ENCODE assay signal across 19 cellular contexts in the genomic region with DNA sequence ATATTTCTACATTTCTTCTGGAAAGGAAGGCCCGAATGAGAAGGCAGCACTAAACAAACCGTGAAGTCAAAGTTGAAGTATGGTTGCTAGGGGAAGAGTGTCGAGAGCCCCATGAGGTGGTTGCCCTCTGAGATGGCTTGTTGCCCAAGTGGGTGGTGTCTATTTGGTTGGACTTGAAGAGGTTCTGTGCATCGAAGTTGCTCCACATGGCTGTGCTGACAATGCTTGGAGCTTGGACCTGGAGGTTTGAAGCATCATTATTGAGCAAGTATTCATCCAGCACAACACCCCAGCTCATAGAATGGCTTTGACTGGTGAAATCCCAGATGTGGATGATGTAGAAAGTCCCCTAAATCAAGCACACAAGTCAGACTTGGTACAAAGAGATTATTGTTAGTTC.
DNase-seq lines count a peak whose midpoint lies in the region; ATAC-seq, FAIRE-seq and TF ChIP-seq lines count a peak whose summit lies in the region.
"Had no signal": no experiment of that assay in that cellular context is flagged by ENCODE, and none has a peak within 500 bp of the region (broad histone marks: within the 10 kb centered on the region; RNA-seq: fewer than 3 reads in every experiment).

No MANE protein-coding gene starts in this region.

- H3K4me2 ChIP-seq in GM12878 (ENCODE audit: control insufficient read depth, insufficient read depth), result no peak overlapping the region

- ATAC-seq in GM12878, result no peak
- ATAC-seq in HG02852 (IDR thresholded peaks at IDR 0.05; ENCODE audit: unreplicated experiment), result no peak
- ATAC-seq in T-cell (replicated peaks in 1 of 4), result no peak

- H3K4me3 ChIP-seq in GM12878 (no peak overlapping the region), small intestine (ENCODE audit: low read depth in 1 of 2, low read length in 2 of 2) (no peak overlapping the region)
- H3K4me3 ChIP-seq: esophagus squamous epithelium had no signal

- H3K9me3 ChIP-seq in GM12878 (replicated peaks; ENCODE audit: control insufficient read depth, insufficient read depth, low read length) (no peaks in the 10 kb centered on the region), small intestine (ENCODE audit: control insufficient read depth, low read depth) (no peaks in the 10 kb centered on the region)
- H3K9me3 ChIP-seq: esophagus squamous epithelium had no signal

- intact Hi-C loops in GM12878 (cut with micrococcal nuclease; ENCODE audit: unreplicated experiment), result loop anchor here (1.0 kb wide), 3 partner anchors 185 to 378 kb away; no protein-coding TSS in a partner anchor

- no peak overlapping the region for H2AFZ ChIP-seq in GM12878 (ENCODE audit: control insufficient read depth, low read depth, low read length)

- SMC1A ChIA-PET in GM12878 (lab: Charles Lee; ENCODE audit: uncharacterized antibody, unreplicated experiment), result interaction anchor here (0.6 to 4.0 kb wide), 18 partner anchors 13 to 379 kb away, joined by 3 to 22 read pairs (median 6); no protein-coding TSS in a partner anchor

- WGBS in GM12878 (ENCODE audit: insufficient coverage, insufficient replicate concordance, low lambda C conversion rate, missing lambda C conversion rate), result 0% methylated on average over 4 of the region's 4 CpGs
- 52 to 68% (median 61%) methylated on average over 4 of the region's 4 CpGs for WGBS in small intestine, 3 donors

- no peaks in the 10 kb centered on the region for H4K20me1 ChIP-seq in GM12878 (ENCODE audit: control insufficient read depth, insufficient read depth)

- RAD21 ChIA-PET in GM12878 (lab: Charles Lee; ENCODE audit: unreplicated experiment), result interaction anchor here (1.0 to 4.6 kb wide), 9 partner anchors 146 to 379 kb away, joined by 3 to 20 read pairs (median 10); no protein-coding TSS in a partner anchor

- no peak overlapping the region for H3K4me3 Mint-ChIP-seq in T-cell
- H3K4me3 Mint-ChIP-seq: activated CD4-positive, alpha-beta T cell treated with anti-CD3 and anti-CD28 coated beads for 36 hours; CD4-positive, alpha-beta T cell; endodermal cell; HFFc6; stimulated activated naive CD8-positive, alpha-beta T cell treated with anti-CD3 and anti-CD28 coated beads, Interleukin-15, Interleukin-2, amounts not matched to agents 100 ng/mL and 50 ng/mL, for 24 hours; T-helper 1 cell treated with Interleukin-12 subunit alpha and Interleukin-12 subunit beta and Interleukin-4 antibody, amounts not matched to agents 30 μg/mL and 1 μg/mL, for 36 hours; type B pancreatic cell had no signal

- H3K9ac ChIP-seq in GM12878 (ENCODE audit: control insufficient read depth, insufficient read depth, low read length), result no peak overlapping the region

- H3K36me3 ChIP-seq in GM12878 (ENCODE audit: control insufficient read depth in 2 of 2, insufficient read depth in 2 of 2, low read length in 1 of 2), result no peaks in the 10 kb centered on the region
- H3K36me3 ChIP-seq in small intestine (ENCODE audit: control insufficient read depth in 2 of 2, insufficient read depth in 2 of 2, low read length in 2 of 2), result peaks cover 0 to 2% of the 10 kb centered on the region in 2 donors

- no peak overlapping the region for H3K27ac Mint-ChIP-seq in T-cell
- H3K27ac Mint-ChIP-seq: activated CD4-positive, alpha-beta T cell treated with anti-CD3 and anti-CD28 coated beads for 36 hours; CD4-positive, alpha-beta T cell; endodermal cell; HFFc6; stimulated activated naive CD8-positive, alpha-beta T cell treated with anti-CD3 and anti-CD28 coated beads, Interleukin-15, Interleukin-2, amounts not matched to agents 100 ng/mL and 50 ng/mL, for 24 hours; T-helper 1 cell treated with Interleukin-12 subunit alpha and Interleukin-12 subunit beta and Interleukin-4 antibody, amounts not matched to agents 30 μg/mL and 1 μg/mL, for 36 hours; type B pancreatic cell had no signal

- peak; percentile 75 for FAIRE-seq in GM12878 (lab: Jason Lieb, UNC)
- no peak for FAIRE-seq in small intestine (lab: Jason Lieb, UNC)

- H3K27me3 ChIP-seq in GM12878 (replicated peaks in 1 of 2; ENCODE audit: control insufficient read depth in 2 of 2, insufficient read depth in 2 of 2, low read length in 1 of 2) (peaks cover 0 to 2% of the 10 kb centered on the region in 2 experiments; a peak in 1 of 4 replicates), small intestine (ENCODE audit: control insufficient read depth in 2 of 2, insufficient read depth in 2 of 2, low read length in 2 of 2) (no peaks in the 10 kb centered on the region)
- H3K27me3 ChIP-seq: esophagus squamous epithelium had no signal

- no peaks in the 10 kb centered on the region for H3K79me2 ChIP-seq in GM12878 (ENCODE audit: control insufficient read depth, insufficient read depth, low read length)

- DNase-seq in NAMALWA (ENCODE audit: low spot score), result peak; percentile 31
- DNase-seq in GM12878 (ENCODE audit: low read depth, low spot score), result no peak
- peak; percentile 45 to 81 for DNase-seq in hippocampal formation (lab: John Stamatoyannopoulos, UW)
- DNase-seq in pons (ENCODE audit: low spot score), result peak; percentile 80
- no peak for DNase-seq in NCI-H2227 (lab: John Stamatoyannopoulos, UW; ENCODE audit: unreplicated experiment)
- no peak for DNase-seq in T-cell
- no peak for DNase-seq in small intestine
- DNase-seq: cortex of kidney, esophagus squamous epithelium, kidney had no signal

- CTCF ChIA-PET in GM12878 (lab: Yijun Ruan, JAX) (interaction anchor here (0.6 to 4.9 kb wide), 37 partner anchors 11 to 451 kb away, joined by 3 to 74 read pairs (median 6); partner anchors contain the start of gene STEAP1B), T-cell (lab: Charles Lee) (interaction anchor here (0.8 to 2.9 kb wide), 8 partner anchors 9 to 962 kb away, joined by 3 to 13 read pairs (median 3); no protein-coding TSS in a partner anchor)

- no peak for TF ChIP-seq RAD21 in GM12878 (IDR thresholded peaks at IDR 0.05; ENCODE audit: insufficient read depth, low read depth, low read length)

- TF ChIP-seq POLR2A in GM12878 (IDR thresholded peaks at IDR 0.05; ENCODE audit: low read depth, low read length), result no peak

- POLR2A ChIA-PET in GM12878 (lab: Charles Lee) (no interaction called here), T-cell (lab: Charles Lee) (no interaction called here)

- H3K9me3 Mint-ChIP-seq in T-cell, result no peaks in the 10 kb centered on the region
- H3K9me3 Mint-ChIP-seq: CD4-positive, alpha-beta T cell; endodermal cell; HFFc6; stimulated activated naive CD8-positive, alpha-beta T cell treated with anti-CD3 and anti-CD28 coated beads, Interleukin-15, Interleukin-2, amounts not matched to agents 100 ng/mL and 50 ng/mL, for 24 hours; T-helper 1 cell treated with Interleukin-12 subunit alpha and Interleukin-12 subunit beta and Interleukin-4 antibody, amounts not matched to agents 30 μg/mL and 1 μg/mL, for 36 hours; type B pancreatic cell had no signal

- H3K27ac ChIP-seq in GM12878 (ENCODE audit: control insufficient read depth, insufficient read depth), result no peak overlapping the region
- H3K27ac ChIP-seq in small intestine (ENCODE audit: low read depth in 1 of 2, low read length in 1 of 2), result no peak overlapping the region
- H3K27ac ChIP-seq: esophagus squamous epithelium, RWPE1 had no signal

- H3K36me3 Mint-ChIP-seq in T-cell, result no peaks in the 10 kb centered on the region
- H3K36me3 Mint-ChIP-seq: type B pancreatic cell had no signal

- in situ Hi-C loops in GM12878 (cut with MboI), result loop anchor here (25.0 kb wide), 1 partner anchor 626 kb away; the partner anchor contains the start of gene IL6

- H3K4me1 Mint-ChIP-seq in T-cell, result no peaks in the 10 kb centered on the region
- H3K4me1 Mint-ChIP-seq: activated CD4-positive, alpha-beta T cell treated with anti-CD3 and anti-CD28 coated beads for 36 hours had no signal

- no peak for TF ChIP-seq CTCF in GM12878 (IDR thresholded peaks at IDR 0.05 in 2 of 3, conservative IDR thresholded peaks at IDR 0.05 in 1 of 3; ENCODE audit: control insufficient read depth in 2 of 3, extremely low read depth in 1 of 3, insufficient read depth in 1 of 3, low read depth in 3 of 3, low read length in 3 of 3)

- peaks cover 4% of the 10 kb centered on the region; the same call in 1 of the 2 replicates for H3K4me1 ChIP-seq in GM12878 (ENCODE audit: control insufficient read depth, insufficient read depth, low read length)
- no peaks in the 10 kb centered on the region for H3K4me1 ChIP-seq in small intestine (ENCODE audit: control insufficient read depth in 2 of 2, insufficient read depth in 1 of 2, low read depth in 1 of 2, low read length in 1 of 2)
- H3K4me1 ChIP-seq: esophagus squamous epithelium had no signal

- H3K27me3 Mint-ChIP-seq in T-cell, result peaks cover 2 to 3% of the 10 kb centered on the region in 2 donors
- H3K27me3 Mint-ChIP-seq: stimulated activated naive CD8-positive, alpha-beta T cell treated with anti-CD3 and anti-CD28 coated beads, Interleukin-15, Interleukin-2, amounts not matched to agents 100 ng/mL and 50 ng/mL, for 24 hours had no signal

- BruUV-seq in GM12878 (replicated peaks; lab: Mats Ljungman, UMichigan), result no TSS peak

- no peak for TF ChIP-seq EP300 in GM12878 (IDR thresholded peaks at IDR 0.05; ENCODE audit: borderline replicate concordance in 1 of 2, control insufficient read depth in 1 of 2, low read depth in 2 of 2, low read length in 2 of 2)

TF ChIP-seq in GM12878, 131 proteins besides CTCF, POLR2A, EP300 and RAD21:
- no peak for TF ChIP-seq SPI1 (IDR thresholded peaks at IDR 0.05; ENCODE audit: borderline replicate concordance, insufficient read depth, low read depth, low read length)
TF ChIP-seq in GM12878: peak in this region for 0.

Comparison
In these comparisons a context has a peak if more than half of its experiments do, and no peak if none do; other contexts are left out.
1. DNase-seq: peak in NAMALWA (single experiment), hippocampal formation (2 of 2) and pons (single experiment); none in GM12878 (single experiment), NCI-H2227 (single experiment), T-cell (0 of 34) and small intestine (single experiment).